Comparison of ENCODE assay signal across 14 cellular contexts in genomic region chr3:59607628-59608027, GRCh38.
DNase-seq lines count a peak whose midpoint lies in the region; FAIRE-seq and TF ChIP-seq lines count a peak whose summit lies in the region.
"Had no signal": no experiment of that assay in that cellular context is flagged by ENCODE, and none has a peak within 500 bp of the region (broad histone marks: within the 10 kb centered on the region; RNA-seq: fewer than 3 reads in every experiment).

No MANE protein-coding gene starts in this region.

- H3K36me3 ChIP-seq in cardiac muscle cell = no peaks in the 10 kb centered on the region
- no peaks in the 10 kb centered on the region for H3K36me3 ChIP-seq in small intestine (ENCODE audit: control insufficient read depth in 2 of 2, insufficient read depth in 2 of 2, low read length in 2 of 2)
- H3K36me3 ChIP-seq: neutrophil, thoracic aorta had no signal

- DNase-seq in NCI-H345 (lab: John Stamatoyannopoulos, UW) (peak; percentile 3), NCI-H345 treated with DMSO at 0.1 percent for 48 hours (lab: John Stamatoyannopoulos, UW; ENCODE audit: unreplicated experiment) (no peak), SK-MEL-5 (ENCODE audit: low read depth, low spot score) (peak; percentile 27), cardiac muscle cell (ENCODE audit: low read depth in 1 of 2, low spot score in 1 of 2) (peak; percentile 7 to 19), small intestine (peak; percentile 2), DMS114 treated with DMSO at 0.1 percent for 48 hours (lab: John Stamatoyannopoulos, UW; ENCODE audit: unreplicated experiment) (no peak), CD14-positive monocyte (ENCODE audit: low spot score) (no peak)
- DNase-seq in activated naive CD4-positive, alpha-beta T cell treated with Interleukin-2 at 50 U/mL for 16 hours = no peak
- DNase-seq: NCI-H526 treated with DMSO at 0.1 percent for 48 hours; stimulated activated CD4-positive, alpha-beta T cell treated with anti-CD3 and anti-CD28 coated beads, Interleukin-4, amount 100 ng/mL, for 24 hours had no signal

- peaks cover 19% of the 10 kb centered on the region for H3K4me1 ChIP-seq in cardiac muscle cell (ENCODE audit: low read depth)
- H3K4me1 ChIP-seq in small intestine (ENCODE audit: control insufficient read depth in 2 of 2, insufficient read depth in 1 of 2, low read depth in 1 of 2, low read length in 1 of 2) = no peaks in the 10 kb centered on the region

- H3K9me3 ChIP-seq in cardiac muscle cell (ENCODE audit: low read depth) (no peaks in the 10 kb centered on the region), small intestine (ENCODE audit: control insufficient read depth, low read depth) (no peaks in the 10 kb centered on the region)
- H3K9me3 ChIP-seq: neutrophil, thoracic aorta had no signal

- H3K27ac ChIP-seq in cardiac muscle cell (no peak overlapping the region), small intestine (ENCODE audit: low read depth in 1 of 2, low read length in 1 of 2) (no peak overlapping the region)
- H3K27ac ChIP-seq: neutrophil, thoracic aorta had no signal

- intact Hi-C loops in CD14-positive monocyte (cut with micrococcal nuclease) = no loop called here

- no peaks in the 10 kb centered on the region for H3K9me3 Mint-ChIP-seq in CD14-positive monocyte
- H3K9me3 Mint-ChIP-seq: dendritic cell treated with granulocyte-macrophage colony-stimulating factor and Interleukin-4, amounts not matched to agents 40 ng/mL and 50 ng/mL, for 4 days; T-helper 2 cell treated with Interferon-gamma antibody and Interleukin-4, amounts not matched to agents 5 μg/mL and 100 μg/mL, for 36 hours had no signal

- H3K27ac Mint-ChIP-seq in CD14-positive monocyte = no peak overlapping the region
- H3K27ac Mint-ChIP-seq: dendritic cell treated with granulocyte-macrophage colony-stimulating factor and Interleukin-4, amounts not matched to agents 40 ng/mL and 50 ng/mL, for 4 days; T-helper 2 cell treated with Interferon-gamma antibody and Interleukin-4, amounts not matched to agents 5 μg/mL and 100 μg/mL, for 36 hours had no signal

- no peak for TF ChIP-seq CTCF in cardiac muscle cell (IDR thresholded peaks at IDR 0.05; ENCODE audit: low read depth, low read length)
- TF ChIP-seq CTCF in CD14-positive monocyte (IDR thresholded peaks at IDR 0.05) = no peak

- H3K4me3 Mint-ChIP-seq in CD14-positive monocyte = no peak overlapping the region
- H3K4me3 Mint-ChIP-seq: dendritic cell treated with granulocyte-macrophage colony-stimulating factor and Interleukin-4, amounts not matched to agents 40 ng/mL and 50 ng/mL, for 4 days; T-helper 2 cell treated with Interferon-gamma antibody and Interleukin-4, amounts not matched to agents 5 μg/mL and 100 μg/mL, for 36 hours had no signal

- no peaks in the 10 kb centered on the region for H3K4me1 Mint-ChIP-seq in CD14-positive monocyte

- H3K27me3 Mint-ChIP-seq in CD14-positive monocyte (ENCODE audit: low read depth in 3 of 3) = peaks cover 0 to 1% (median 0%) of the 10 kb centered on the region in 3 donors
- H3K27me3 Mint-ChIP-seq: dendritic cell treated with granulocyte-macrophage colony-stimulating factor and Interleukin-4, amounts not matched to agents 40 ng/mL and 50 ng/mL, for 4 days had no signal

- FAIRE-seq in small intestine (lab: Jason Lieb, UNC) = no peak

- whole genome bisulfite sequencing in small intestine, 3 donors = 13 to 27% (median 27%) methylated on average over 1 of the region's 1 CpG

- in situ Hi-C loops in SK-MEL-5 (cut with HindIII; ENCODE audit: low pct_unique_long_range_greater_than_20kb, low sequenced_read_pairs) = no loop called here

- no peaks in the 10 kb centered on the region for H3K36me3 Mint-ChIP-seq in CD14-positive monocyte

- no peak overlapping the region for H3K4me3 ChIP-seq in cardiac muscle cell
- no peak overlapping the region for H3K4me3 ChIP-seq in small intestine (ENCODE audit: low read depth in 1 of 2, low read length in 2 of 2)
- H3K4me3 ChIP-seq: thoracic aorta had no signal

- H3K27me3 ChIP-seq in cardiac muscle cell (no peaks in the 10 kb centered on the region), small intestine (ENCODE audit: control insufficient read depth in 2 of 2, insufficient read depth in 2 of 2, low read length in 2 of 2) (no peaks in the 10 kb centered on the region)
- H3K27me3 ChIP-seq: neutrophil had no signal

Comparison
In these comparisons a context has a peak if more than half of its experiments do, and no peak if none do; other contexts are left out.
1. DNase-seq: peak in NCI-H345 (single experiment), SK-MEL-5 (single experiment), cardiac muscle cell (2 of 2) and small intestine (single experiment); none in NCI-H345 treated with DMSO at 0.1 percent for 48 hours (single experiment), DMS114 treated with DMSO at 0.1 percent for 48 hours (single experiment), CD14-positive monocyte (single experiment) and activated naive CD4-positive, alpha-beta T cell treated with Interleukin-2 at 50 U/mL for 16 hours (single experiment).